In the genomic region with DNA sequence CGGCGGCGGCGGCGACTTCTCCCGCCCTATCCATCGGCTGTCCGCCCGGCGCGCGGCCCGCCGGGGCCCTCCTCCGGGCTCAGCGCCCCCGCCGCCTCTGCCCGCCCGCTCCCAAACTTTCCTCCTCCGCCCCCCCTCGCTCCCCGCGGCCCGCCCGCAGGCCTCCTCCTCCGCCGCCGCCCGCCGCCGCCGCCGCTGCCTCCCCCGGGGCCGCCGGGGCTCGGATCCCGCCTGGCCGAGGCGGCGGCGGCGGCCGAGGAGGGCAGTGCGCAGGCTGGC, we compare ENCODE assay signal across 8 cellular contexts. TPM values are rescaled to one million over a fixed set of nuclear protein-coding genes. Genes with fewer than 3 reads are reported as not detected.
DNase-seq lines count a peak whose midpoint lies in the region; ATAC-seq and TF ChIP-seq lines count a peak whose summit lies in the region.

No MANE protein-coding gene starts in this region.

- WGBS in esophagus squamous epithelium, 2 donors: 0% methylated on average over 2 of the region's 46 CpGs; no CpG with 5 or more reads in 1 of the 2 donors

- H3K36me3 Mint-ChIP-seq in stimulated activated memory B cell treated with anti-CD40 and anti-IgM and Interleukin-4, amounts not matched to agents 10 μg/mL and 1 μg/mL and 100 μg/mL, for 72 hours: peaks cover 24% of the 10 kb centered on the region
- peaks cover 2% of the 10 kb centered on the region for H3K36me3 Mint-ChIP-seq in mesothelial cell of epicardium

- H3F3A ChIP-seq in OCI-LY1 (ENCODE audit: insufficient read depth, low read length): no peaks in the 10 kb centered on the region

- peaks cover 52% of the 10 kb centered on the region for H3K4me1 Mint-ChIP-seq in stimulated activated memory B cell treated with anti-CD40 and anti-IgM and Interleukin-4, amounts not matched to agents 10 μg/mL and 1 μg/mL and 100 μg/mL, for 72 hours
- peaks cover 31% of the 10 kb centered on the region for H3K4me1 Mint-ChIP-seq in mesothelial cell of epicardium

- peak overlapping the region; percentile 95 for H3K4me3 Mint-ChIP-seq in stimulated activated memory B cell treated with anti-CD40 and anti-IgM and Interleukin-4, amounts not matched to agents 10 μg/mL and 1 μg/mL and 100 μg/mL, for 72 hours
- H3K4me3 Mint-ChIP-seq in mesothelial cell of epicardium: no peak overlapping the region

- no peaks in the 10 kb centered on the region for H4K20me1 ChIP-seq in OCI-LY1 (ENCODE audit: insufficient read depth, low read length)

- H3K27me3 ChIP-seq in OCI-LY1 (ENCODE audit: insufficient read depth, low read length): no peaks in the 10 kb centered on the region
- no peaks in the 10 kb centered on the region for H3K27me3 ChIP-seq in esophagus squamous epithelium

- H3K79me2 ChIP-seq in OCI-LY1 (ENCODE audit: insufficient read depth, low read length): peaks cover 5% of the 10 kb centered on the region; the same call in 1 of the 2 replicates

- no peaks in the 10 kb centered on the region for H3K9me3 Mint-ChIP-seq in stimulated activated memory B cell treated with anti-CD40 and anti-IgM and Interleukin-4, amounts not matched to agents 10 μg/mL and 1 μg/mL and 100 μg/mL, for 72 hours
- H3K9me3 Mint-ChIP-seq in mesothelial cell of epicardium: no peaks in the 10 kb centered on the region

- no peaks in the 10 kb centered on the region for H3K27me3 Mint-ChIP-seq in stimulated activated memory B cell treated with anti-CD40 and anti-IgM and Interleukin-4, amounts not matched to agents 10 μg/mL and 1 μg/mL and 100 μg/mL, for 72 hours
- H3K27me3 Mint-ChIP-seq in mesothelial cell of epicardium (ENCODE audit: low read depth): peaks cover 1% of the 10 kb centered on the region

- intact Hi-C loops in esophagus squamous epithelium (cut with DNase I): no loop called here

- H3K4me1 ChIP-seq in OCI-LY1 (ENCODE audit: insufficient read depth, low read length, severe bottlenecking) (peaks cover 40% of the 10 kb centered on the region), esophagus squamous epithelium (peaks cover 14 to 55% (median 24%) of the 10 kb centered on the region in 3 donors)

- DNase-seq in esophagus squamous epithelium (lab: John Stamatoyannopoulos, UW): no peak
- DNase-seq in hepatic stellate cell (ENCODE audit: low spot score): no peak
- DNase-seq in mesothelial cell of epicardium (ENCODE audit: low spot score in 2 of 2, unreplicated experiment in 2 of 2): no peak
- no peak for DNase-seq in nucleus accumbens (lab: John Stamatoyannopoulos, UW)
- no peak for DNase-seq in NOMO-1 treated with dmso at 0.1 percent for 144 hours (lab: John Stamatoyannopoulos, UW; ENCODE audit: unreplicated experiment)

- no peak for TF ChIP-seq CTCF in OCI-LY1 (IDR thresholded peaks at IDR 0.05; ENCODE audit: low read length)
- no peak for TF ChIP-seq CTCF in esophagus squamous epithelium (IDR thresholded peaks at IDR 0.05)
- no peak for TF ChIP-seq CTCF in mesothelial cell of epicardium (IDR thresholded peaks at IDR 0.05; ENCODE audit: unreplicated experiment)

- H3K4me2 ChIP-seq in OCI-LY1 (ENCODE audit: low read length): peak overlapping the region; percentile 89; the same call in 1 of the 2 replicates

- peak overlapping the region; percentile 78; the same call in 1 of the 2 replicates for H3K9ac ChIP-seq in OCI-LY1 (ENCODE audit: low read length)

- peak; percentile 9 for ATAC-seq in GM21367 (IDR thresholded peaks at IDR 0.05; ENCODE audit: unreplicated experiment)
- ATAC-seq in stimulated activated memory B cell treated with anti-CD40 and anti-IgM and Interleukin-4, amounts not matched to agents 10 μg/mL and 1 μg/mL and 100 μg/mL, for 72 hours: peak; percentile 22

- no peak for TF ChIP-seq POLR2A in esophagus squamous epithelium (IDR thresholded peaks at IDR 0.05)

- no peaks in the 10 kb centered on the region for H3K9me3 ChIP-seq in OCI-LY1 (ENCODE audit: low read length)
- no peaks in the 10 kb centered on the region for H3K9me3 ChIP-seq in esophagus squamous epithelium

- H3K27ac ChIP-seq in OCI-LY1 (ENCODE audit: low read depth, low read length, poor library complexity, severe bottlenecking) (no peak overlapping the region), esophagus squamous epithelium (peak overlapping the region; percentile 86 to 96 (median 92))

- peaks cover 15% of the 10 kb centered on the region; the same call in 1 of the 2 replicates for H3K36me3 ChIP-seq in OCI-LY1 (ENCODE audit: insufficient read depth, low read length)
- no peaks in the 10 kb centered on the region for H3K36me3 ChIP-seq in esophagus squamous epithelium

- H3K27ac Mint-ChIP-seq in stimulated activated memory B cell treated with anti-CD40 and anti-IgM and Interleukin-4, amounts not matched to agents 10 μg/mL and 1 μg/mL and 100 μg/mL, for 72 hours: no peak overlapping the region
- H3K27ac Mint-ChIP-seq in mesothelial cell of epicardium: no peak overlapping the region

- no peak overlapping the region for H2AFZ ChIP-seq in OCI-LY1 (ENCODE audit: low read length)

- H3K4me3 ChIP-seq in OCI-LY1 (ENCODE audit: low read depth, low read length, poor library complexity, severe bottlenecking) (peak overlapping the region; percentile 67), esophagus squamous epithelium (peak overlapping the region; percentile 41 to 84 (median 64))

- H3K9me2 ChIP-seq in OCI-LY1 (ENCODE audit: low read depth, low read length): no peaks in the 10 kb centered on the region

RNA-seq across cellular contexts. Expression of a gene that starts 0.5 kb away (rescaled TPM):
- total RNA-seq in esophagus squamous epithelium (10 to 100 TPM; 10.2 to 27.1 (median 12.7) TPM), mesothelial cell of epicardium (60.0 to 74.2 TPM (median 67.0 TPM) in 3 replicates)

RNA-seq across cellular contexts. Expression of a gene that starts 39.7 kb away (rescaled TPM):
- total RNA-seq in esophagus squamous epithelium (10 to 100 TPM; 59.0 to 87.0 (median 70.9) TPM), mesothelial cell of epicardium (62.9 to 68.2 TPM (median 62.9 TPM) in 3 replicates)
